Comparison of ENCODE assay signal across 1 cellular context in the genomic region with DNA sequence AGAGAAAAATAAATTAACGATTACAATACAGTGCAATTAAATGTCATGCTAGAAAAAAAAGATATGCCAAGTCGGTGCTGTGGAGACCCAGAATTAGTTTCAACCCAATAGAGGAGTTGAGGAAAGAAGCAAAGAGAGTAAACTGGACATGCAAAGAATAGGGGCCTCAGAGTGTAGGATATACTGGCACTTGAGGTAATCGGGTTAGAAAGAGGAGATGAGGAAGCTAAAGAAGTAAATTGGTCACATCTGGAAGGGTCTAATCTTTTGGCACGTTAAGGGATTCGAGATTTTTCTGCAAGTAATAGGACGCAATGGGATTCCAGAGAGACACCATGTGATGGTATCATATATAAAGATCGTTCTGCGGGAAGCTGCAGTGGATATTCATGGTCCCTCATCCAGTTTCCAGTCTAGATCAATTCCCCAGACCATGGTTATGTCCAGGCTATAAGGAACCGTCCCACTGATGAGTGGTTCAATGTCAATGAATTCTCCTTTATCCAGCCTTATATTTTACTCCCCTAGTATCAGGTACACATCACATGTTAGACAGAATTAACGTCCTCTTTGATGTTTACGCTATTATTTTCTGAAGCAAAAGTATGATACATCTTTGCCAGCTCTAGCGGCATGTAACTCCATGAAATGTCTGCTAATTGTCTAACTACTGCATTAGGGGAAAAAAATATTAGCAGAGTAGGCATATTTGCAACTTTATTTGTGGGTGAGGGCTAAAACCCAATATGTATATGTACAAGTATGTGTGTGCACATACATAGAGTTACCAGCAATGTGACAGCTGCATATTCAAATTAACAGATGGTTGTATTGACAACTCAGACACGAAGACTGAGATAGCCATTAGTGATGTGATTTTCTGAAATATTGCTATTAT.
TF ChIP-seq lines count a peak whose summit lies in the region.

No MANE protein-coding gene starts in this region.

TF ChIP-seq in GM12878, 131 proteins besides CTCF, POLR2A, EP300 and RAD21 (continued from another document):
- TF ChIP-seq, protein P1, sequence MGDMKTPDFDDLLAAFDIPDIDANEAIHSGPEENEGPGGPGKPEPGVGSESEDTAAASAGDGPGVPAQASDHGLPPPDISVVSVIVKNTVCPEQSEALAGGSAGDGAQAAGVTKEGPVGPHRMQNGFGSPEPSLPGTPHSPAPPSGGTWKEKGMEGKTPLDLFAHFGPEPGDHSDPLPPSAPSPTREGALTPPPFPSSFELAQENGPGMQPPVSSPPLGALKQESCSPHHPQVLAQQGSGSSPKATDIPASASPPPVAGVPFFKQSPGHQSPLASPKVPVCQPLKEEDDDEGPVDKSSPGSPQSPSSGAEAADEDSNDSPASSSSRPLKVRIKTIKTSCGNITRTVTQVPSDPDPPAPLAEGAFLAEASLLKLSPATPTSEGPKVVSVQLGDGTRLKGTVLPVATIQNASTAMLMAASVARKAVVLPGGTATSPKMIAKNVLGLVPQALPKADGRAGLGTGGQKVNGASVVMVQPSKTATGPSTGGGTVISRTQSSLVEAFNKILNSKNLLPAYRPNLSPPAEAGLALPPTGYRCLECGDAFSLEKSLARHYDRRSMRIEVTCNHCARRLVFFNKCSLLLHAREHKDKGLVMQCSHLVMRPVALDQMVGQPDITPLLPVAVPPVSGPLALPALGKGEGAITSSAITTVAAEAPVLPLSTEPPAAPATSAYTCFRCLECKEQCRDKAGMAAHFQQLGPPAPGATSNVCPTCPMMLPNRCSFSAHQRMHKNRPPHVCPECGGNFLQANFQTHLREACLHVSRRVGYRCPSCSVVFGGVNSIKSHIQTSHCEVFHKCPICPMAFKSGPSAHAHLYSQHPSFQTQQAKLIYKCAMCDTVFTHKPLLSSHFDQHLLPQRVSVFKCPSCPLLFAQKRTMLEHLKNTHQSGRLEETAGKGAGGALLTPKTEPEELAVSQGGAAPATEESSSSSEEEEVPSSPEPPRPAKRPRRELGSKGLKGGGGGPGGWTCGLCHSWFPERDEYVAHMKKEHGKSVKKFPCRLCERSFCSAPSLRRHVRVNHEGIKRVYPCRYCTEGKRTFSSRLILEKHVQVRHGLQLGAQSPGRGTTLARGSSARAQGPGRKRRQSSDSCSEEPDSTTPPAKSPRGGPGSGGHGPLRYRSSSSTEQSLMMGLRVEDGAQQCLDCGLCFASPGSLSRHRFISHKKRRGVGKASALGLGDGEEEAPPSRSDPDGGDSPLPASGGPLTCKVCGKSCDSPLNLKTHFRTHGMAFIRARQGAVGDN (IDR thresholded peaks at IDR 0.05), result no peak
- TF ChIP-seq STAT1 (conservative IDR thresholded peaks at IDR 0.05) (no peak), BRCA1 (IDR thresholded peaks at IDR 0.05; ENCODE audit: low read depth, low read length) (no peak), BMI1 (IDR thresholded peaks at IDR 0.05; ENCODE audit: borderline replicate concordance) (no peak), SMAD5 (IDR thresholded peaks at IDR 0.05; ENCODE audit: low read depth) (no peak), CHD4 (IDR thresholded peaks at IDR 0.05) (no peak), ZNF622 (IDR thresholded peaks at IDR 0.05) (no peak), SUZ12 (IDR thresholded peaks at IDR 0.05; ENCODE audit: unreplicated experiment) (no peak), GATAD2B (conservative IDR thresholded peaks at IDR 0.05; ENCODE audit: low read depth) (no peak)
- TF ChIP-seq, protein P2, sequence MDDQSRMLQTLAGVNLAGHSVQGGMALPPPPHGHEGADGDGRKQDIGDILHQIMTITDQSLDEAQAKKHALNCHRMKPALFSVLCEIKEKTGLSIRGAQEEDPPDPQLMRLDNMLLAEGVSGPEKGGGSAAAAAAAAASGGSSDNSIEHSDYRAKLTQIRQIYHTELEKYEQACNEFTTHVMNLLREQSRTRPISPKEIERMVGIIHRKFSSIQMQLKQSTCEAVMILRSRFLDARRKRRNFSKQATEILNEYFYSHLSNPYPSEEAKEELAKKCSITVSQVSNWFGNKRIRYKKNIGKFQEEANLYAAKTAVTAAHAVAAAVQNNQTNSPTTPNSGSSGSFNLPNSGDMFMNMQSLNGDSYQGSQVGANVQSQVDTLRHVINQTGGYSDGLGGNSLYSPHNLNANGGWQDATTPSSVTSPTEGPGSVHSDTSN (IDR thresholded peaks at IDR 0.05; ENCODE audit: insufficient replicate concordance, low read depth, low read length), result no peak
